ENCODE assay signal across 1 cellular context in the genomic region with DNA sequence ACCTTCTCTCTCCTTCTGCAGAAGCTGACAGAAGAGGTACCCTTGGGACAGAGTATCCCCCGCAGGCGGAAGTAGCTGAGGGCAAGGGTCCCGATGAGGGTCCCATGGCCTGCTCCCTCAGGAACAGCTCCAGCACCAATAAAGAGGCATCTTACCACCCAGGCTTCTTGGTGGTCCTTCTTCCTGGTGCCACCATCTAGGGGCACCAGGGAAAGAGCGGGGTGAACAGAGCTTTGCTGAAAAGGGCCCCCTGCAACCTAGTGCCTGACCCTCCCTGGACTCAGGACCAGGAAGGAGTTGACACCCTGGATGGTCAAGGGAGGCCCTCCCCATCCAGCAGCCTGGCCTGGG.
TF ChIP-seq lines count a peak whose summit lies in the region.

No MANE protein-coding gene starts in this region.

TF ChIP-seq in K562, 482 proteins besides CTCF, POLR2A, EP300 and RAD21:
- TF ChIP-seq NR4A1 (CRISPR knock-in tag; IDR thresholded peaks at IDR 0.05) (no peak), NR4A1 (tag; IDR thresholded peaks at IDR 0.05) (no peak), RBM15 (IDR thresholded peaks at IDR 0.05; ENCODE audit: insufficient read depth, low read length) (no peak), SMARCC2 (IDR thresholded peaks at IDR 0.05; ENCODE audit: low read depth) (no peak)
